In genomic region chr14:45083622-45083978, GRCh38 we compare ENCODE assay signal across 1 cellular context.
TF ChIP-seq lines count a peak whose summit lies in the region.

No MANE protein-coding gene starts in this region.

TF ChIP-seq in SK-N-SH treated with all-trans-retinoic acid at 6 μM for 48 hours, 23 proteins besides CTCF, POLR2A, EP300 and RAD21 (continued from another document):
- TF ChIP-seq TSHZ2 (CRISPR knock-in tag; IDR thresholded peaks at IDR 0.05) (no peak), CSRNP3 (CRISPR knock-in tag; IDR thresholded peaks at IDR 0.05) (no peak), ZC3H10 (CRISPR knock-in tag; IDR thresholded peaks at IDR 0.05) (no peak), BACH2 (CRISPR knock-in tag; IDR thresholded peaks at IDR 0.05; ENCODE audit: borderline replicate concordance) (no peak), OSR1 (CRISPR knock-in tag; IDR thresholded peaks at IDR 0.05) (no peak), PPARA (CRISPR knock-in tag; IDR thresholded peaks at IDR 0.05; ENCODE audit: borderline replicate concordance) (no peak), TOX (CRISPR knock-in tag; IDR thresholded peaks at IDR 0.05; ENCODE audit: borderline replicate concordance) (no peak), TCF4 (CRISPR knock-in tag; IDR thresholded peaks at IDR 0.05; ENCODE audit: borderline replicate concordance) (no peak), ZNF8 (CRISPR knock-in tag; IDR thresholded peaks at IDR 0.05) (no peak)
